ENCODE assay signal across 8 cellular contexts in the genomic region with DNA sequence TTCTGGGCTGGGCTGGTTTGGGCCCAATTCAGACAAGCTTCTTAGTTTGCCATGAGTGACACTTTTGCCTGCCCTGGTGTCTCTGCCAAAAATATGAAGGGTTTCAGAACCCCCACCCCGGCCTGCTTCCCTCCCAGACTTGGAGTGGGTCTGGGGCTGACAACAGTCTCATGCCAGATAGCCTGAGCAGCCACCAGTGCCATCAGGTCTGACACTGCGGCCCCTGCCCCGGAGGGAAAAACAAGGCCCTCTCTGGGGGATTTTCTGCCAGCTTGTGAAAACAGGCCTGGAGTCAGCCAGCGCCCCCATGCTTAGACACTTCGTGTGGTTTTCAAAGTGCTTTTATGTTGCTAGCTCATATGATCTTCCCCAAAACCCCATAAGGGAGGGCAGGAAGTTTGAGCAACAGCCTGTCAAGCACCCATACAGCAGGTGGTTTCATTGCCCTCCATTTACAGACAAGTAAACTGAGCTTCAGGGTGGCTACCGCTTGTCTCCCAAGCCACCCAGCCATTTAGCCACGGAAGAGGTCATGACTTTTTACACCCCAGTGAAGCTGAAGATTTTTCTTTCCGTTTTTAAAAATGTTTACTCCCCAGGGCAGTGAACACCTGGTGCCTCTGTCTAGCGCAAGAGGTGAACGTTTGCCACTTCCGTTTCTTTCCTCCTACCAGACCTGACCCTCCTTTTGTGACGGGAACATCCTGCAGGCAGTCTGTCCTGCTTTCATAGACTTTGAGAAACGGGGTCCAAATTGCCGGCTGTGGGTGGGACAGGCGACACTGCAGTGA.
DNase-seq lines count a peak whose midpoint lies in the region; ATAC-seq and TF ChIP-seq lines count a peak whose summit lies in the region.

No MANE protein-coding gene starts in this region.

- no peaks in the 10 kb centered on the region for H3K27me3 ChIP-seq in GM23248 (replicated peaks; ENCODE audit: insufficient read depth)

- H3K27ac ChIP-seq in KOPT-K1 (ENCODE audit: low read depth, low read length, poor library complexity, severe bottlenecking) (peak overlapping the region; percentile 98), GM23248 (no peak overlapping the region)

- H3K4me3 Mint-ChIP-seq in endothelial cell (ENCODE audit: unreplicated experiment): peak overlapping the region; percentile 23

- H3K4me3 ChIP-seq in GM08714 (ENCODE audit: low read length) (peak overlapping the region; percentile 0; the same call in 1 of the 2 replicates), GM23248 (no peak overlapping the region)

- H3K27me3 Mint-ChIP-seq in endothelial cell (ENCODE audit: unreplicated experiment): peaks cover 17% of the 10 kb centered on the region

- no peaks in the 10 kb centered on the region for H3K9me3 Mint-ChIP-seq in endothelial cell (ENCODE audit: unreplicated experiment)

- no peak overlapping the region for H3K4me2 ChIP-seq in GM23248 (ENCODE audit: unreplicated experiment)

- peaks cover 78% of the 10 kb centered on the region for H3K4me1 Mint-ChIP-seq in endothelial cell (ENCODE audit: unreplicated experiment)

- DNase-seq in endothelial cell (ENCODE audit: low spot score): no peak
- DNase-seq in stimulated activated CD4-positive, alpha-beta T cell treated with anti-CD3 and anti-CD28 coated beads, Interleukin-4, amount 100 ng/mL, for 1 hour: peak; percentile 72
- DNase-seq in GM23248: no peak
- no peak for DNase-seq in cerebellar nuclear complex (lab: John Stamatoyannopoulos, UW)

- peaks cover 47% of the 10 kb centered on the region for H3K4me1 ChIP-seq in GM23248 (ENCODE audit: insufficient read depth)

- H3K36me3 Mint-ChIP-seq in endothelial cell (ENCODE audit: low read depth, unreplicated experiment): peaks cover 21% of the 10 kb centered on the region

- ATAC-seq in GM21447 (IDR thresholded peaks at IDR 0.05; ENCODE audit: unreplicated experiment): peak; percentile 54
- ATAC-seq in activated CD4-positive, CD25-positive, alpha-beta regulatory T cell treated with anti-CD3 and anti-CD28 coated beads, Interleukin-2, amount 50 U/mL, for 24 hours: peak; percentile 55 to 56

- H3K9me2 ChIP-seq in GM23248 (ENCODE audit: insufficient read depth): no peaks in the 10 kb centered on the region

- no peak for TF ChIP-seq CTCF in endothelial cell (IDR thresholded peaks at IDR 0.05; ENCODE audit: unreplicated experiment)

- in situ Hi-C loops in GM23248 (cut with MboI): no loop called here

- H2AFZ ChIP-seq in GM23248: no peak overlapping the region

- peaks cover 38% of the 10 kb centered on the region for H3F3A ChIP-seq in GM23248 (ENCODE audit: insufficient read depth)

- peaks cover 100% of the 10 kb centered on the region for H3K79me2 ChIP-seq in GM23248 (ENCODE audit: insufficient read depth)

- peak overlapping the region; percentile 15 for H3K27ac Mint-ChIP-seq in endothelial cell (ENCODE audit: unreplicated experiment)

- no peak overlapping the region for H3K9ac ChIP-seq in GM23248

- H3K9me3 ChIP-seq in KOPT-K1 (ENCODE audit: insufficient read depth, low read length, poor library complexity, severe bottlenecking) (no peaks in the 10 kb centered on the region), GM23248 (ENCODE audit: low read depth) (no peaks in the 10 kb centered on the region)

- H3K36me3 ChIP-seq in KOPT-K1 (ENCODE audit: insufficient read depth, low read length) (no peaks in the 10 kb centered on the region), GM23248 (ENCODE audit: low read depth) (no peaks in the 10 kb centered on the region)

- WGBS in GM23248 (ENCODE audit: low coverage in 1 of 2, low lambda C conversion rate in 2 of 2, missing lambda C conversion rate in 2 of 2), 2 experiments: 77 to 78% methylated on average over 15 of the region's 15 CpGs

- peaks cover 7% of the 10 kb centered on the region; the same call in 1 of the 2 replicates for H4K20me1 ChIP-seq in GM23248 (ENCODE audit: insufficient read depth)
